ENCODE assay signal across 8 cellular contexts in the genomic region with DNA sequence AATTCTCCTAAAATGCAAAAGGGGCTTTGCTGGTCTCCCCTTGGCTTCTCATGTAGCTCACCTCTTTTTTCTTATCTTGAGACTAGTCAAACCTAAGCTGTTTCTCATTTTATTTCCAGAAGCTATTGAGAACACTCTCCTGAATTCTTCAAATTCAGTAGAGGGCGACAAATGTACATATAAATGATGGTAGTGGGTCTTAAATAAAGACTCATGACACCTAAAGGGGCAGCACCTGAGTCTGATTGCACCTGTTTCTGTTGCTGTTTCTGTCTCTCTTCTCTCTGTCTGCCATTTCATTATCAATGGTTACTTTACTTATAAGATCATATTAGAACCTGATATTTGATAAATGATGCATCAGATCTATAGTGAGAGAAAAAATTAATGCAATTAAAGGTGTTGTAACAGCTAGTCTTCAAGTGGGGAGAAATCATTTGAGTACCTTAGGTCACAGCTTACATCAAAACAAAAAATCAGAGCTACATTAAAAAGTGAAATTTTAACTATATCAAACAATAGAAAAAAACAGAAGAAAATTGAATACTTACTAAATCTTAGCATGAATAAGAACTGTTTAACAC. TPM values are rescaled to one million over a fixed set of nuclear protein-coding genes. Genes with fewer than 3 reads are reported as not detected.
DNase-seq lines count a peak whose midpoint lies in the region; ATAC-seq and TF ChIP-seq lines count a peak whose summit lies in the region.

No MANE protein-coding gene starts in this region.

- H3K9me3 ChIP-seq in body of pancreas: no peaks in the 10 kb centered on the region

- 3 to 5% methylated on average over 1 of the region's 1 CpG for WGBS in body of pancreas, 2 donors

- H3K27ac ChIP-seq in body of pancreas: no peak overlapping the region

- H3K27me3 Mint-ChIP-seq in activated CD4-positive, alpha-beta T cell treated with anti-CD3 and anti-CD28 coated beads, Interleukin-2, amount 10 ng/mL, durations not matched to agents 24 days and 14 days: peaks cover 22% of the 10 kb centered on the region

- no peaks in the 10 kb centered on the region for H3K27me3 ChIP-seq in body of pancreas

- ATAC-seq in body of pancreas: no peak

- H3K9me3 Mint-ChIP-seq in activated CD4-positive, alpha-beta T cell treated with anti-CD3 and anti-CD28 coated beads, Interleukin-2, amount 10 ng/mL, durations not matched to agents 24 days and 14 days: peaks cover 5% of the 10 kb centered on the region

- H3K4me3 ChIP-seq in body of pancreas: no peak overlapping the region

- TF ChIP-seq CTCF in body of pancreas (IDR thresholded peaks at IDR 0.05): peak in 6 of 7 experiments; percentile 19 to 59 (median 42)

- peaks cover 15% of the 10 kb centered on the region for H3K4me1 Mint-ChIP-seq in activated CD4-positive, alpha-beta T cell treated with anti-CD3 and anti-CD28 coated beads, Interleukin-2, amount 10 ng/mL, durations not matched to agents 24 days and 14 days

- peak; percentile 73 for DNase-seq in activated CD4-positive, alpha-beta T cell treated with anti-CD3 and anti-CD28 coated beads, Interleukin-2, amount 10 ng/mL, durations not matched to agents 24 days and 14 days
- DNase-seq in activated CD4-positive, alpha-beta T cell treated with anti-CD3 and anti-CD28 coated beads, Interleukin-2, amount 50 U/mL, for 4 hours: no peak
- peak; percentile 14 for DNase-seq in HEK293T (ENCODE audit: extremely low spot score)
- peak; percentile 10 for DNase-seq in NCI-H2171 (lab: John Stamatoyannopoulos, UW)
- no peak for DNase-seq in body of pancreas
- peak; percentile 31 for DNase-seq in medulla oblongata (ENCODE audit: extremely low spot score)
- no peak for DNase-seq in epidermal melanocyte (ENCODE audit: insufficient read length, low spot score)
- no peak for DNase-seq in midbrain (lab: John Stamatoyannopoulos, UW)

- no peaks in the 10 kb centered on the region for H3K36me3 ChIP-seq in body of pancreas (replicated peaks in 1 of 2; ENCODE audit: insufficient read depth in 1 of 2, low read depth in 2 of 2)

- peak overlapping the region; percentile 2 for H3K27ac Mint-ChIP-seq in activated CD4-positive, alpha-beta T cell treated with anti-CD3 and anti-CD28 coated beads, Interleukin-2, amount 10 ng/mL, durations not matched to agents 24 days and 14 days

- CTCF ChIA-PET in HEK293T (lab: Yijun Ruan, JAX): interaction anchor here (0.8 to 1.5 kb wide), 6 partner anchors 11 to 317 kb away, joined by 3 to 11 read pairs (median 4); a partner anchor contains a TSS

- intact Hi-C loops in activated CD4-positive, alpha-beta T cell treated with anti-CD3 and anti-CD28 coated beads, Interleukin-2, amount 10 ng/mL, durations not matched to agents 24 days and 14 days (cut with micrococcal nuclease): loop anchor here (1.0 to 5.0 kb wide), 9 partner anchors 33 to 316 kb away; a partner anchor contains a TSS
- intact Hi-C loops in body of pancreas (cut with DNase I): no loop called here

- H3K4me3 Mint-ChIP-seq in activated CD4-positive, alpha-beta T cell treated with anti-CD3 and anti-CD28 coated beads, Interleukin-2, amount 10 ng/mL, durations not matched to agents 24 days and 14 days: no peak overlapping the region

- TF ChIP-seq POLR2A in body of pancreas (IDR thresholded peaks at IDR 0.05): no peak

- POLR2A ChIA-PET in HEK293T (lab: Yijun Ruan, JAX): interaction anchor here (1.1 kb wide), 1 partner anchor 82 kb away, joined by 4 read pairs; no protein-coding TSS in a partner anchor

- no peaks in the 10 kb centered on the region for H3K4me1 ChIP-seq in body of pancreas

- no peaks in the 10 kb centered on the region for H3K36me3 Mint-ChIP-seq in activated CD4-positive, alpha-beta T cell treated with anti-CD3 and anti-CD28 coated beads, Interleukin-2, amount 10 ng/mL, durations not matched to agents 24 days and 14 days (ENCODE audit: low read depth)

TF ChIP-seq in HEK293T, 16 proteins besides CTCF, POLR2A, EP300 and RAD21:
- TF ChIP-seq TARDBP (IDR thresholded peaks at IDR 0.05): no peak
- no peak for TF ChIP-seq BHLHE40 (IDR thresholded peaks at IDR 0.05; ENCODE audit: borderline replicate concordance)
- TF ChIP-seq LEF1 (IDR thresholded peaks at IDR 0.05; ENCODE audit: borderline replicate concordance): no peak
- TF ChIP-seq SP1 (IDR thresholded peaks at IDR 0.05): no peak
- no peak for TF ChIP-seq NFRKB (IDR thresholded peaks at IDR 0.05)
- TF ChIP-seq FOXA1 (IDR thresholded peaks at IDR 0.05): no peak
- TF ChIP-seq FOXK2 (IDR thresholded peaks at IDR 0.05): no peak
- no peak for TF ChIP-seq FOXM1 (IDR thresholded peaks at IDR 0.05; ENCODE audit: borderline replicate concordance)
- no peak for TF ChIP-seq L3MBTL2 (conservative IDR thresholded peaks at IDR 0.05)
- TF ChIP-seq CTBP1 (IDR thresholded peaks at IDR 0.05; ENCODE audit: borderline replicate concordance): no peak
- no peak for TF ChIP-seq ELF4 (IDR thresholded peaks at IDR 0.05)
- TF ChIP-seq, protein P1, sequence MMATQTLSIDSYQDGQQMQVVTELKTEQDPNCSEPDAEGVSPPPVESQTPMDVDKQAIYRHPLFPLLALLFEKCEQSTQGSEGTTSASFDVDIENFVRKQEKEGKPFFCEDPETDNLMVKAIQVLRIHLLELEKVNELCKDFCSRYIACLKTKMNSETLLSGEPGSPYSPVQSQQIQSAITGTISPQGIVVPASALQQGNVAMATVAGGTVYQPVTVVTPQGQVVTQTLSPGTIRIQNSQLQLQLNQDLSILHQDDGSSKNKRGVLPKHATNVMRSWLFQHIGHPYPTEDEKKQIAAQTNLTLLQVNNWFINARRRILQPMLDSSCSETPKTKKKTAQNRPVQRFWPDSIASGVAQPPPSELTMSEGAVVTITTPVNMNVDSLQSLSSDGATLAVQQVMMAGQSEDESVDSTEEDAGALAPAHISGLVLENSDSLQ (IDR thresholded peaks at IDR 0.05): no peak
- no peak for TF ChIP-seq ARNT (IDR thresholded peaks at IDR 0.05)
- TF ChIP-seq HDGF (IDR thresholded peaks at IDR 0.05; ENCODE audit: borderline replicate concordance): no peak
- TF ChIP-seq ZNF384 (IDR thresholded peaks at IDR 0.05): no peak
- no peak for TF ChIP-seq SUZ12 (IDR thresholded peaks at IDR 0.05)
TF ChIP-seq in HEK293T: peak in this region for 0.

RNA-seq across cellular contexts. Expression of a gene that starts 7.0 kb away (rescaled TPM):
- total RNA-seq in activated CD4-positive, alpha-beta T cell treated with anti-CD3 and anti-CD28 coated beads, Interleukin-2, amount 10 ng/mL, durations not matched to agents 24 days and 14 days: not detected in 2 replicates
- total RNA-seq in body of pancreas: 100 to 1,000 TPM in 1 of 2 donors, 10 to 100 TPM in 1; 10.9 to 188 TPM

RNA-seq across cellular contexts. Expression of a gene that starts 43.2 kb away (rescaled TPM):
- total RNA-seq in activated CD4-positive, alpha-beta T cell treated with anti-CD3 and anti-CD28 coated beads, Interleukin-2, amount 10 ng/mL, durations not matched to agents 24 days and 14 days: 116 and 119 TPM in 2 replicates
- total RNA-seq in body of pancreas: 10 to 100 TPM in 1 of 2 donors, 1 to 10 TPM in 1; 6.6 to 14.5 TPM

Comparison
In these comparisons a context has a peak if more than half of its experiments do, and no peak if none do; other contexts are left out.
1. DNase-seq: peak in activated CD4-positive, alpha-beta T cell treated with anti-CD3 and anti-CD28 coated beads, Interleukin-2, amount 10 ng/mL, durations not matched to agents 24 days and 14 days (single experiment), HEK293T (single experiment), NCI-H2171 (single experiment) and medulla oblongata (single experiment); none in activated CD4-positive, alpha-beta T cell treated with anti-CD3 and anti-CD28 coated beads, Interleukin-2, amount 50 U/mL, for 4 hours (0 of 2), body of pancreas (0 of 4), epidermal melanocyte (single experiment) and midbrain (single experiment).
2. RNA of a gene that starts 7.0 kb away (total RNA-seq): 10.9 to 188 TPM in body of pancreas; not detected in activated CD4-positive, alpha-beta T cell treated with anti-CD3 and anti-CD28 coated beads, Interleukin-2, amount 10 ng/mL, durations not matched to agents 24 days and 14 days; every median in the first group is over 10 times any median in the second.